Comparison of ENCODE assay signal across 12 cellular contexts in the genomic region with DNA sequence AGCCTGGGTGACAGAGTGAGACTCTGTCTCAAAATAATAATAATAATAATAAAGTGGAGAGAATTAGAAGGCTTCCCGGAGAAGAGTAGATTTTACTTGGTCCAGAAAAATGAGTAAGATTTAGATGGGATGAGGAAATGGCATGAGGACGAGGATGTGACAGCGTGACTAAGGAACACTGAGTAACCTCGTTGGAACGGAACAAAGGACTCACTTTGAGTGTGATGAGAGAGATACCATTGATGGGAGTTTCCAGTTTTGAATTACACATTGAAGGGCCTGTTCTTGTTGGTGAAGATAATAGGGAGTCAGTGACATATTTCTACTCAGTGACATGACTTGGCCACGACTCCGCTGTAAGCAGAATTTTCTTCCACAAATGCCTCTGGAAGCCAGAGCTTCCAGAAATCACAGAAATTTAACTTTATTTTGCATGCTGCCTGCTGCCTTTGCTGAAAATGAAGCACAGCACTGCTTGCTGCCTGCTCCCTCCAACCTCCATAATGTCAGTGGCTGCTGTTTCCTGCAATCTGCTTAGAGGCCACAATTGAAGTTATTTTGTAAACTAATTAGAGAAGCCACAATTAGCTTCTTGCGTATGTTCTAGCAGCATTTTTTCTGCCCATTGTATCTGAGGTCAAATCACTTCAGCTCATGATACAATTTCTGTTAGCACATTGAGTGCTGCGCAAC. TPM values are rescaled to one million over a fixed set of nuclear protein-coding genes. Genes with fewer than 3 reads are reported as not detected.
DNase-seq lines count a peak whose midpoint lies in the region; ATAC-seq and TF ChIP-seq lines count a peak whose summit lies in the region.
"Had no signal": no experiment of that assay in that cellular context is flagged by ENCODE, and none has a peak within 500 bp of the region (broad histone marks: within the 10 kb centered on the region; RNA-seq: fewer than 3 reads in every experiment).

No MANE protein-coding gene starts in this region.

- H3K27me3 Mint-ChIP-seq in activated CD8-positive, alpha-beta T cell treated with anti-CD3 and anti-CD28 coated beads for 36 hours = peaks cover 1% of the 10 kb centered on the region

- peak; percentile 44 for DNase-seq in AG08396 (ENCODE audit: low spot score)
- peak; percentile 23 for DNase-seq in HT-29 (ENCODE audit: low spot score)
- DNase-seq in breast epithelium (ENCODE audit: low spot score in 2 of 2) = peak in 1 of 2 donors; percentile 19
- peak; percentile 37 for DNase-seq in left kidney (ENCODE audit: low read depth, low spot score)
- DNase-seq in NCI-H345 (lab: John Stamatoyannopoulos, UW) = no peak
- no peak for DNase-seq in colonic mucosa
- no peak for DNase-seq in activated CD8-positive, alpha-beta T cell treated with anti-CD3 and anti-CD28 coated beads for 36 hours
- no peak for DNase-seq in activated CD4-positive, CD25-positive, alpha-beta regulatory T cell (lab: John Stamatoyannopoulos, UW)
- DNase-seq: activated effector memory CD4-positive, alpha-beta T cell treated with anti-CD3 and anti-CD28 coated beads, Interleukin-2, amount 50 U/mL, for 16 hours; NCI-H1092 had no signal

- H3K4me1 ChIP-seq in breast epithelium (no peaks in the 10 kb centered on the region), colonic mucosa (no peaks in the 10 kb centered on the region)
- H3K4me1 ChIP-seq: parathyroid adenoma had no signal

- POLR2A ChIA-PET in activated CD8-positive, alpha-beta T cell treated with anti-CD3 and anti-CD28 coated beads for 36 hours (lab: Charles Lee) = interaction anchor here (1.4 kb wide), 1 partner anchor 9 kb away, joined by 3 read pairs; no protein-coding TSS in a partner anchor

- H3K9me3 ChIP-seq in breast epithelium (no peaks in the 10 kb centered on the region), colonic mucosa (no peaks in the 10 kb centered on the region)

- no peak for ATAC-seq in activated CD8-positive, alpha-beta T cell treated with anti-CD3 and anti-CD28 coated beads for 36 hours

- no peaks in the 10 kb centered on the region for H3K9me3 Mint-ChIP-seq in activated CD8-positive, alpha-beta T cell treated with anti-CD3 and anti-CD28 coated beads for 36 hours

- H3K36me3 Mint-ChIP-seq in activated CD8-positive, alpha-beta T cell treated with anti-CD3 and anti-CD28 coated beads for 36 hours (ENCODE audit: low read depth) = no peaks in the 10 kb centered on the region

- intact Hi-C loops in breast epithelium (cut with DNase I; ENCODE audit: low total_unique reads) = no loop called here
- intact Hi-C loops in colonic mucosa (cut with DNase I) = no loop called here
- intact Hi-C loops in activated CD8-positive, alpha-beta T cell treated with anti-CD3 and anti-CD28 coated beads for 36 hours (cut with micrococcal nuclease) = no loop called here

- TF ChIP-seq POLR2A in breast epithelium (IDR thresholded peaks at IDR 0.05) = no peak

- H3K27me3 ChIP-seq in breast epithelium = no peaks in the 10 kb centered on the region
- no peaks in the 10 kb centered on the region for H3K27me3 ChIP-seq in colonic mucosa

- CTCF ChIA-PET in activated CD8-positive, alpha-beta T cell treated with anti-CD3 and anti-CD28 coated beads for 36 hours (lab: Charles Lee) = interaction anchor here (2.4 kb wide), 1 partner anchor 29 kb away, joined by 6 read pairs; no protein-coding TSS in a partner anchor

- no peak overlapping the region for H3K27ac Mint-ChIP-seq in activated CD8-positive, alpha-beta T cell treated with anti-CD3 and anti-CD28 coated beads for 36 hours

- no peaks in the 10 kb centered on the region for H3K4me1 Mint-ChIP-seq in activated CD8-positive, alpha-beta T cell treated with anti-CD3 and anti-CD28 coated beads for 36 hours (ENCODE audit: low read depth)

- H3K4me3 Mint-ChIP-seq in activated CD8-positive, alpha-beta T cell treated with anti-CD3 and anti-CD28 coated beads for 36 hours = no peak overlapping the region

- no peak overlapping the region for H3K9ac ChIP-seq in colonic mucosa (ENCODE audit: low read depth in 2 of 2, low read length in 2 of 2)
- H3K9ac ChIP-seq: parathyroid adenoma had no signal

- no peak overlapping the region for H3K4me3 ChIP-seq in breast epithelium
- H3K4me3 ChIP-seq in colonic mucosa = no peak overlapping the region

- H3K27ac ChIP-seq in breast epithelium = peak overlapping the region; percentile 6 to 66
- no peak overlapping the region for H3K27ac ChIP-seq in colonic mucosa
- H3K27ac ChIP-seq: C4-2B, parathyroid adenoma had no signal

- TF ChIP-seq CTCF in breast epithelium (IDR thresholded peaks at IDR 0.05) (no peak), colonic mucosa (IDR thresholded peaks at IDR 0.05) (no peak)
- no peak for TF ChIP-seq CTCF in activated CD8-positive, alpha-beta T cell treated with anti-CD3 and anti-CD28 coated beads for 36 hours (IDR thresholded peaks at IDR 0.05)

- H3K36me3 ChIP-seq in breast epithelium (no peaks in the 10 kb centered on the region), colonic mucosa (no peaks in the 10 kb centered on the region)

RNA-seq across cellular contexts. Expression of a gene that starts 33.7 kb away (rescaled TPM):
- 30.9 and 34.6 TPM in 2 replicates for total RNA-seq in HT-29 (2014; rRNA removed; shearing (Covaris generic))
- 10 to 100 TPM; 23.9 to 50.5 (median 26.2) TPM for total RNA-seq in breast epithelium
- 10 to 100 TPM; 35.1 to 42.7 TPM for total RNA-seq in colonic mucosa
- 10 to 100 TPM; 21.5 to 21.7 TPM for total RNA-seq in activated CD8-positive, alpha-beta T cell treated with anti-CD3 and anti-CD28 coated beads for 36 hours

Comparison
In these comparisons a context has a peak if more than half of its experiments do, and no peak if none do; other contexts are left out.
1. DNase-seq: peak in AG08396 (single experiment), HT-29 (single experiment) and left kidney (single experiment); none in NCI-H345 (single experiment), colonic mucosa (single experiment), activated CD8-positive, alpha-beta T cell treated with anti-CD3 and anti-CD28 coated beads for 36 hours (single experiment) and activated CD4-positive, CD25-positive, alpha-beta regulatory T cell (0 of 4).